1 cellular context compared by ENCODE assay signal in the genomic region with DNA sequence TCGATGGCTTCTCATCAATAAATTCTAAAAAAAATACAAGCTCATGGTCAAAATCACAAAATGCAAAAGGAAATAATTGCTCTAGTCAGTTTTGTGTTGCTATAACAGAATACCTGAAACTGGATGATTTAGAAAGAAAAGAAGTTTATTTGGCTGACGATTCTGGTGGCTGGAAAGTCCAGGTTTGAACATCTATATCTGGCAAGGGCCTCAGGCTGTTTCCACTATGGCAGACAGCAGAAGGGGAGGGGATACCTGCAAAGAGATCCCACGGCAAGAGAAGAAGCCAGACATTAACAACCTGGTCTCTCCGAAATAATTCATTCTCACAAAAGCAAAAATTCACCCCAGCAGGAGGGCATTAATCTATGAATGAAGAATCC.
A peak's percentile ranks its signal among the peaks of the same experiment; 100 is the strongest.
TF ChIP-seq lines count a peak whose summit lies in the region.

No MANE protein-coding gene starts in this region.

TF ChIP-seq in HepG2, 621 proteins besides CTCF, POLR2A, EP300 and RAD21 (continued from another document):
- no peak for TF ChIP-seq IKZF5 (CRISPR knock-in tag; IDR thresholded peaks at IDR 0.05)
- TF ChIP-seq ASH2L (IDR thresholded peaks at IDR 0.05; ENCODE audit: insufficient read length, low read depth, low read length): peak; percentile 7
- TF ChIP-seq ZFP41 (CRISPR knock-in tag; IDR thresholded peaks at IDR 0.05; ENCODE audit: borderline replicate concordance): no peak
- no peak for TF ChIP-seq FOXO1 (CRISPR knock-in tag; IDR thresholded peaks at IDR 0.05)
- TF ChIP-seq KLF12 (CRISPR knock-in tag; IDR thresholded peaks at IDR 0.05; ENCODE audit: borderline replicate concordance): no peak
- TF ChIP-seq ZNF160 (CRISPR knock-in tag; IDR thresholded peaks at IDR 0.05): 0 out of 2 replicates have a peak, but pooled peaks have one; percentile 18
- TF ChIP-seq ATF1 (CRISPR knock-in tag; IDR thresholded peaks at IDR 0.05): 0 out of 2 replicates have a peak, but pooled peaks have one; percentile 5
- 0 out of 2 replicates have a peak, but pooled peaks have one; percentile 40 for TF ChIP-seq NCOR1 (IDR thresholded peaks at IDR 0.05; ENCODE audit: borderline replicate concordance, low read length)
- TF ChIP-seq TBX2 (CRISPR knock-in tag; IDR thresholded peaks at IDR 0.05; ENCODE audit: borderline replicate concordance): no peak
- no peak for TF ChIP-seq ZNF18 (CRISPR knock-in tag; IDR thresholded peaks at IDR 0.05; ENCODE audit: insufficient replicate concordance)
- TF ChIP-seq RXRA (CRISPR knock-in tag; IDR thresholded peaks at IDR 0.05): no peak
- no peak for TF ChIP-seq ZNF432 (CRISPR knock-in tag; IDR thresholded peaks at IDR 0.05; ENCODE audit: borderline replicate concordance)
- TF ChIP-seq ZNF619 (CRISPR knock-in tag; IDR thresholded peaks at IDR 0.05): no peak
- TF ChIP-seq KDM5A (IDR thresholded peaks at IDR 0.05; ENCODE audit: borderline replicate concordance, low read length): 0 out of 2 replicates have a peak, but pooled peaks have one; percentile 19
- TF ChIP-seq REL (CRISPR knock-in tag; conservative IDR thresholded peaks at IDR 0.05): no peak
- TF ChIP-seq ZNF792 (CRISPR knock-in tag; IDR thresholded peaks at IDR 0.05): no peak
- no peak for TF ChIP-seq ZFP1 (CRISPR knock-in tag; IDR thresholded peaks at IDR 0.05)
- TF ChIP-seq GABPA (IDR thresholded peaks at IDR 0.05; ENCODE audit: low read depth, low read length): no peak
- 0 out of 2 replicates have a peak, but pooled peaks have one; percentile 4 for TF ChIP-seq GABPA (CRISPR knock-in tag; IDR thresholded peaks at IDR 0.05; ENCODE audit: low read depth)
- TF ChIP-seq ZNF564 (CRISPR knock-in tag; IDR thresholded peaks at IDR 0.05): peak; percentile 99
- no peak for TF ChIP-seq ZNF230 (CRISPR knock-in tag; IDR thresholded peaks at IDR 0.05)
- no peak for TF ChIP-seq SIX1 (CRISPR knock-in tag; IDR thresholded peaks at IDR 0.05; ENCODE audit: borderline replicate concordance)
- TF ChIP-seq HES4 (CRISPR knock-in tag; IDR thresholded peaks at IDR 0.05; ENCODE audit: borderline replicate concordance): no peak
- TF ChIP-seq, protein P1, sequence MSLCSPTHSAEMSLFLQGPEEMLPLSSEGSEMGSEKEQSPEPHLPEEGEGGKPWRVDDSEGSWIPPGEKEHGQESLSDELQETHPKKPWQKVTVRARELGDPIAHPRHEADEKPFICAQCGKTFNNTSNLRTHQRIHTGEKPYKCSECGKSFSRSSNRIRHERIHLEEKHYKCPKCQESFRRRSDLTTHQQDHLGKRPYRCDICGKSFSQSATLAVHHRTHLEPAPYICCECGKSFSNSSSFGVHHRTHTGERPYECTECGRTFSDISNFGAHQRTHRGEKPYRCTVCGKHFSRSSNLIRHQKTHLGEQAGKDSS (CRISPR knock-in tag; IDR thresholded peaks at IDR 0.05; ENCODE audit: borderline replicate concordance, low read depth): no peak
- TF ChIP-seq ZFX (CRISPR knock-in tag; IDR thresholded peaks at IDR 0.05; ENCODE audit: low read depth): peak; percentile 11; the same call in 1 of the 2 replicates
- no peak for TF ChIP-seq KLF9 (CRISPR knock-in tag; IDR thresholded peaks at IDR 0.05; ENCODE audit: low read depth)
- TF ChIP-seq HCFC1 (IDR thresholded peaks at IDR 0.05; ENCODE audit: low read depth, low read length): no peak
- no peak for TF ChIP-seq HNF4G (IDR thresholded peaks at IDR 0.05; ENCODE audit: borderline replicate concordance, low read depth, low read length)
- no peak for TF ChIP-seq HNF4G (CRISPR knock-in tag; IDR thresholded peaks at IDR 0.05; ENCODE audit: borderline replicate concordance, low read depth)
- 0 out of 2 replicates have a peak, but pooled peaks have one; percentile 49 for TF ChIP-seq ZNF567 (CRISPR knock-in tag; IDR thresholded peaks at IDR 0.05; ENCODE audit: borderline replicate concordance)
- no peak; the same call in 1 of the 2 replicates for TF ChIP-seq ZFY (CRISPR knock-in tag; IDR thresholded peaks at IDR 0.05)
- 0 out of 2 replicates have a peak, but pooled peaks have one; percentile 7 for TF ChIP-seq ZNF276 (CRISPR knock-in tag; IDR thresholded peaks at IDR 0.05; ENCODE audit: low read depth)
- 0 out of 2 replicates have a peak, but pooled peaks have one; percentile 2 for TF ChIP-seq ZBTB8A (CRISPR knock-in tag; IDR thresholded peaks at IDR 0.05; ENCODE audit: borderline replicate concordance, low read depth)
TF ChIP-seq in HepG2: peak in this region for 11.
